9 cellular contexts compared by ENCODE assay signal in the genomic region with DNA sequence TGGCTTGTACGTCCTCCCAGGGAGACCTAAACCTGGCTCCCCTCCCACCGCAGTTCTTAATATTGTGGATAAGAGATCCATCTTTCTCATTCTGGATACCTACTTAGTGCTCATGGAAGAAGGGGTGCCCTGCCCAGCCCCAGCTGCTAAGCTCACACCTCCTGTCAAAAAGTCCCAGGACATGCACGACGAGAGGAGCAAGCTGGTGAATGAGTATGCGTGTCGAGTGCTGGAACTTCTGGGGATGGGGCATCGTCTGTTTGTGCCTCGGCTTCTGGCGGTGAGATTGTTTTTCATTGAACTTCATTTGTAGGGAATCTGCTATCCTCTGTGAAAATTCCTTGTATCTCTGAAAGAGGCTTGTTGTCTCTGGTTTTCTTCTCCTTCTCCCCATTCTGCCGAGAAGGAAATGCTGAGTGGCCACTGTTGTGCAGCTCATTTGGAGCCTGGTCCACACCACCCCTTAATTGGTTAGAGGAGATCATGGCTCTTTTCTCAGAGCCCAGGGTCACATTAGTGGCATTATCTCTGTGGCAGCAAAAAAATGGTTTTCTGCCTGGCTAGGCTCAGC.
DNase-seq lines count a peak whose midpoint lies in the region; ATAC-seq, FAIRE-seq and TF ChIP-seq lines count a peak whose summit lies in the region.
"Had no signal": no experiment of that assay in that cellular context is flagged by ENCODE, and none has a peak within 500 bp of the region (broad histone marks: within the 10 kb centered on the region; RNA-seq: fewer than 3 reads in every experiment).

No MANE protein-coding gene starts in this region.

- H3K27me3 Mint-ChIP-seq in activated T-helper 1 cell treated with anti-CD3 and anti-CD28 coated beads, Interleukin-12 subunit alpha, Interleukin-12 subunit beta, Interleukin-2, Interleukin-4 antibody, amounts not matched to agents 30 ng/mL and 10 ng/mL and 1 ng/mL, durations not matched to agents 14 hours and 24 hours and 36 hours (ENCODE audit: insufficient read depth): no peaks in the 10 kb centered on the region

- H3K36me3 Mint-ChIP-seq in activated T-helper 1 cell treated with anti-CD3 and anti-CD28 coated beads, Interleukin-12 subunit alpha, Interleukin-12 subunit beta, Interleukin-2, Interleukin-4 antibody, amounts not matched to agents 30 ng/mL and 10 ng/mL and 1 ng/mL, durations not matched to agents 14 hours and 24 hours and 36 hours (ENCODE audit: low read depth): no peaks in the 10 kb centered on the region

- intact Hi-C loops in activated T-helper 1 cell treated with anti-CD3 and anti-CD28 coated beads, Interleukin-12 subunit alpha, Interleukin-12 subunit beta, Interleukin-2, Interleukin-4 antibody, amounts not matched to agents 30 ng/mL and 10 ng/mL and 1 ng/mL, durations not matched to agents 14 hours and 24 hours and 36 hours (cut with micrococcal nuclease): loop anchor here (2.0 kb wide), 1 partner anchor 30 kb away; no protein-coding TSS in a partner anchor
- intact Hi-C loops in heart left ventricle (cut with DNase I) (no loop called here), psoas muscle (cut with DNase I) (no loop called here)

- 22 to 31% (median 28%) methylated on average over 10 of the region's 10 CpGs for WGBS in heart left ventricle, 4 donors
- 3 to 9% (median 4%) methylated on average over 10 of the region's 10 CpGs for WGBS in psoas muscle, 3 donors

- ATAC-seq in GM21717 (IDR thresholded peaks at IDR 0.05; ENCODE audit: unreplicated experiment) (peak; percentile 21), heart left ventricle (peak in 2 of 4 donors; percentile 7 to 31), psoas muscle (peak in 2 of 4 donors; percentile 26 to 32), HG03521 (IDR thresholded peaks at IDR 0.05; ENCODE audit: unreplicated experiment) (no peak)

- H3K4me1 ChIP-seq in heart left ventricle (peaks cover 0 to 23% (median 5%) of the 10 kb centered on the region in 12 donors), psoas muscle (peaks cover 12% of the 10 kb centered on the region)

- H3K27me3 ChIP-seq in heart left ventricle (no peaks in the 10 kb centered on the region), psoas muscle (ENCODE audit: insufficient read depth in 3 of 3, low read length in 2 of 3) (no peaks in the 10 kb centered on the region)

- H3K4me3 Mint-ChIP-seq in activated T-helper 1 cell treated with anti-CD3 and anti-CD28 coated beads, Interleukin-12 subunit alpha, Interleukin-12 subunit beta, Interleukin-2, Interleukin-4 antibody, amounts not matched to agents 30 ng/mL and 10 ng/mL and 1 ng/mL, durations not matched to agents 14 hours and 24 hours and 36 hours: no peak overlapping the region

- H3K4me3 ChIP-seq in heart left ventricle (peak overlapping the region; percentile 8 to 73 (median 52)), psoas muscle (peak overlapping the region; percentile 63)

- DNase-seq in ACHN (peak; percentile 34), heart left ventricle (no peak), psoas muscle (no peak), H54 (ENCODE audit: insufficient read length, low spot score) (no peak), NCI-H2107 treated with DMSO at 0.1 percent for 48 hours (lab: John Stamatoyannopoulos, UW; ENCODE audit: unreplicated experiment) (no peak)
- DNase-seq in activated T-helper 1 cell treated with anti-CD3 and anti-CD28 coated beads, Interleukin-12 subunit alpha, Interleukin-12 subunit beta, Interleukin-2, Interleukin-4 antibody, amounts not matched to agents 30 ng/mL and 10 ng/mL and 1 ng/mL, durations not matched to agents 14 hours and 24 hours and 36 hours (ENCODE audit: low spot score): peak; percentile 4

- in situ Hi-C loops in ACHN (cut with HindIII; ENCODE audit: low pct_ligation_motif_present, low pct_unique_long_range_greater_than_20kb, low sequenced_read_pairs): no loop called here

- TF ChIP-seq POLR2A in heart left ventricle (IDR thresholded peaks at IDR 0.05) (no peak), H54 (IDR thresholded peaks at IDR 0.05; ENCODE audit: low read depth, low read length) (no peak)

- FAIRE-seq in H54 (lab: Jason Lieb, UNC): no peak
- FAIRE-seq: colon had no signal

- H3K27ac Mint-ChIP-seq in activated T-helper 1 cell treated with anti-CD3 and anti-CD28 coated beads, Interleukin-12 subunit alpha, Interleukin-12 subunit beta, Interleukin-2, Interleukin-4 antibody, amounts not matched to agents 30 ng/mL and 10 ng/mL and 1 ng/mL, durations not matched to agents 14 hours and 24 hours and 36 hours: no peak overlapping the region

- H3K27ac ChIP-seq in heart left ventricle (peak overlapping the region in 5 of 12 donors; percentile 30 to 59 (median 40)), psoas muscle (no peak overlapping the region)

- no peaks in the 10 kb centered on the region for H3K36me3 ChIP-seq in heart left ventricle
- H3K36me3 ChIP-seq in psoas muscle (ENCODE audit: insufficient read depth in 1 of 2, low read depth in 1 of 2): no peaks in the 10 kb centered on the region

- H3K4me1 Mint-ChIP-seq in activated T-helper 1 cell treated with anti-CD3 and anti-CD28 coated beads, Interleukin-12 subunit alpha, Interleukin-12 subunit beta, Interleukin-2, Interleukin-4 antibody, amounts not matched to agents 30 ng/mL and 10 ng/mL and 1 ng/mL, durations not matched to agents 14 hours and 24 hours and 36 hours (ENCODE audit: low read depth): peaks cover 15% of the 10 kb centered on the region

- TF ChIP-seq CTCF in heart left ventricle (IDR thresholded peaks at IDR 0.05) (no peak), psoas muscle (IDR thresholded peaks at IDR 0.05) (no peak)

- H3K9me3 Mint-ChIP-seq in activated T-helper 1 cell treated with anti-CD3 and anti-CD28 coated beads, Interleukin-12 subunit alpha, Interleukin-12 subunit beta, Interleukin-2, Interleukin-4 antibody, amounts not matched to agents 30 ng/mL and 10 ng/mL and 1 ng/mL, durations not matched to agents 14 hours and 24 hours and 36 hours: no peaks in the 10 kb centered on the region

- H3K9me3 ChIP-seq in heart left ventricle (no peaks in the 10 kb centered on the region), psoas muscle (no peaks in the 10 kb centered on the region)

Comparison
In these comparisons a context has a peak if more than half of its experiments do, and no peak if none do; other contexts are left out.
1. DNase-seq: peak in ACHN (single experiment) and activated T-helper 1 cell treated with anti-CD3 and anti-CD28 coated beads, Interleukin-12 subunit alpha, Interleukin-12 subunit beta, Interleukin-2, Interleukin-4 antibody, amounts not matched to agents 30 ng/mL and 10 ng/mL and 1 ng/mL, durations not matched to agents 14 hours and 24 hours and 36 hours (single experiment); none in heart left ventricle (0 of 5), psoas muscle (0 of 2), H54 (single experiment) and NCI-H2107 treated with DMSO at 0.1 percent for 48 hours (single experiment).